Comparison of ENCODE assay signal across 8 cellular contexts in genomic region chr10:97040706-97041105, GRCh38.
"Had no signal": no experiment of that assay in that cellular context is flagged by ENCODE, and none has a peak within 500 bp of the region (broad histone marks: within the 10 kb centered on the region; RNA-seq: fewer than 3 reads in every experiment).

No MANE protein-coding gene starts in this region.

- ATAC-seq: GM12878 had no signal

- FAIRE-seq: G401.6, GM12878, GM12891, GM12892, GM18507, GM19239 had no signal

- DNase-seq: GDM1, GF-D8 had no signal

- H3K4me3 ChIP-seq: GM12878 had no signal
